In the genomic region with DNA sequence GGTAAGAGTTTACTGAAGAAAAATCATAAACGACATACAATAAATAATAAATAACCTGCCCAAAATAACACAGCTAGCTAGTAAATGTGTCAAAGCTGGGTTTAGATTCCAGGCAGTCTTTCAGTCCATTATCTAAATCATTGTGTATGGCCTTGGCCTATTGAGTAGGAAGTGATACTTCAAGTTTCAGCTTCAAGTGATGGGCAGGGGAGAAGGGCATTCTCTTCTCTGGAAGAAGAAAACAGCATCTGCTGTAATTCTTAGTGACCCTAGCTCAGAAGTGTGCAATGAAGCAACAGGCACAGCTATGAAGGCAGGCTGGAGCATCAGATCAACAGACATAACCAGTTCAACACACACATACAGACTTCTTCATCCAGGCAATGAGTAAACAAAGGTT, we compare ENCODE assay signal across 22 cellular contexts. TPM values are rescaled to one million over a fixed set of nuclear protein-coding genes. Genes with fewer than 3 reads are reported as not detected.
A peak's percentile ranks its signal among the peaks of the same experiment; 100 is the strongest.
DNase-seq lines count a peak whose midpoint lies in the region; ATAC-seq, FAIRE-seq and TF ChIP-seq lines count a peak whose summit lies in the region.
"Had no signal": no experiment of that assay in that cellular context is flagged by ENCODE, and none has a peak within 500 bp of the region (broad histone marks: within the 10 kb centered on the region; RNA-seq: fewer than 3 reads in every experiment).

No MANE protein-coding gene starts in this region.

- H3K27me3 ChIP-seq in AG04450 (ENCODE audit: control insufficient read depth, insufficient read depth, low read length) (no peaks in the 10 kb centered on the region), Panc1 (ENCODE audit: control insufficient read depth, insufficient read depth, low read length) (no peaks in the 10 kb centered on the region)
- H3K27me3 ChIP-seq: BLaER1 treated with 17β-estradiol and CSF1 and Interleukin-3, amounts not matched to agents 10 nM and 100 nM had no signal

- H3K4me1 ChIP-seq in Panc1 (ENCODE audit: control insufficient read depth, insufficient read depth, low read length): no peaks in the 10 kb centered on the region; the same call in 1 of the 2 replicates

- BruUV-seq in Panc1 (replicated peaks; lab: Mats Ljungman, UMichigan): no TSS peak

- H3K9me3 ChIP-seq in AG04450 (ENCODE audit: control insufficient read depth, insufficient read depth, low read length): no peaks in the 10 kb centered on the region
- no peaks in the 10 kb centered on the region for H3K9me3 ChIP-seq in Panc1 (ENCODE audit: control insufficient read depth, insufficient read depth, low read depth, low read length)

- no peak overlapping the region for H3K4me3 ChIP-seq in AG04450 (ENCODE audit: low read depth, low read length)
- no peak overlapping the region for H3K4me3 ChIP-seq in Panc1 (ENCODE audit: low read depth in 2 of 2, low read length in 2 of 2)
- H3K4me3 ChIP-seq in lower leg skin (ENCODE audit: low read depth, poor library complexity, severe bottlenecking): no peak overlapping the region
- H3K4me3 ChIP-seq: BLaER1 treated with 17β-estradiol and CSF1 and Interleukin-3, amounts not matched to agents 10 nM and 100 nM; SK-N-MC had no signal

- H3K27ac Mint-ChIP-seq in naive B cell: peak overlapping the region; percentile 7 to 49 (median 28)

- peaks cover 27 to 44% (median 29%) of the 10 kb centered on the region in 3 donors for H3K4me1 Mint-ChIP-seq in naive B cell

- ATAC-seq in Panc1 (0 out of 2 replicates have a peak, but pooled peaks have one; percentile 12), naive B cell (ENCODE audit: low read depth in 2 of 2) (no peak), HG02938 (IDR thresholded peaks at IDR 0.05; ENCODE audit: unreplicated experiment) (no peak)

- peak; percentile 21 for FAIRE-seq in GM18507 (lab: Jason Lieb, UNC)
- no peak for FAIRE-seq in frontal cortex (lab: Jason Lieb, UNC)
- FAIRE-seq: A204.1, H1 had no signal

- H3K36me3 ChIP-seq in Panc1 (ENCODE audit: control insufficient read depth, insufficient read depth, low read length): no peaks in the 10 kb centered on the region

- peaks cover 0 to 9% of the 10 kb centered on the region in 2 donors for H3K36me3 Mint-ChIP-seq in naive B cell

- H3K9me3 Mint-ChIP-seq in naive B cell: no peaks in the 10 kb centered on the region

- peak overlapping the region; percentile 11 for H3K27ac ChIP-seq in AG04450 (ENCODE audit: low read depth, low read length)
- no peak overlapping the region for H3K27ac ChIP-seq in Panc1 (ENCODE audit: low read length)
- no peak overlapping the region for H3K27ac ChIP-seq in RWPE1
- H3K27ac ChIP-seq: BLaER1 treated with 17β-estradiol and CSF1 and Interleukin-3, amounts not matched to agents 10 nM and 100 nM; HL-60; SK-N-MC had no signal

- WGBS in lower leg skin, 2 donors: 81 to 90% methylated on average over 1 of the region's 1 CpG

- H3K27me3 Mint-ChIP-seq in naive B cell: no peaks in the 10 kb centered on the region
- H3K27me3 Mint-ChIP-seq: CD8-positive, alpha-beta memory T cell had no signal

- POLR2A ChIA-PET in AG04450 (lab: Yijun Ruan, JAX) (interaction anchor here (1.2 kb wide), 1 partner anchor 42 kb away, joined by 5 read pairs; a partner anchor contains a TSS), Panc1 (lab: Charles Lee) (no interaction called here), RWPE1 (lab: Yijun Ruan, JAX; ENCODE audit: low non-redundant PET) (no interaction called here)

- no peak for TF ChIP-seq CTCF in AG04450 (IDR thresholded peaks at IDR 0.05; ENCODE audit: low read depth, low read length)
- no peak for TF ChIP-seq CTCF in Panc1 (IDR thresholded peaks at IDR 0.05)
- no peak for TF ChIP-seq CTCF in RWPE1 (conservative IDR thresholded peaks at IDR 0.05; ENCODE audit: low read depth)
- TF ChIP-seq CTCF in lower leg skin (IDR thresholded peaks at IDR 0.05): no peak

- DNase-seq in AG04450 (ENCODE audit: low read depth, low spot score): no peak
- no peak for DNase-seq in GM18507 (ENCODE audit: extremely low spot score, insufficient read length, low read depth)
- no peak for DNase-seq in Panc1 (ENCODE audit: low read depth, low spot score)
- DNase-seq in naive B cell: no peak
- no peak for DNase-seq in RWPE1 (ENCODE audit: low spot score)
- DNase-seq in lower leg skin (ENCODE audit: low spot score in 2 of 2): no peak
- DNase-seq in frontal cortex (ENCODE audit: low spot score in 2 of 2): no peak
- DNase-seq: CD8-positive, alpha-beta memory T cell; DMS79 treated with DMSO at 0.1 percent for 48 hours; Kasumi-1; MM.1S; NCI-H1105 treated with DMSO at 0.1 percent for 48 hours; NCI-H1694 treated with DMSO at 0.1 percent for 48 hours; NCI-H748 treated with DMSO at 0.1 percent for 48 hours; NK-92 treated with Interleukin-12 subunit alpha and Interleukin-12 subunit beta, amount 100 ng/mL, for 24 hours; SHP77 had no signal

- peak overlapping the region in 1 of 8 donors; percentile 45 for H3K4me3 Mint-ChIP-seq in naive B cell
- H3K4me3 Mint-ChIP-seq: CD8-positive, alpha-beta memory T cell had no signal

- TF ChIP-seq POLR2A in lower leg skin (IDR thresholded peaks at IDR 0.05): no peak

- CTCF ChIA-PET in AG04450 (lab: Charles Lee) (interaction anchor here (1.1 kb wide), 1 partner anchor 165 kb away, joined by 4 read pairs; no protein-coding TSS in a partner anchor), Panc1 (lab: Charles Lee) (no interaction called here), RWPE1 (lab: Yijun Ruan, JAX) (no interaction called here)

- in situ Hi-C loops in Panc1 (cut with HindIII; ENCODE audit: low pct_unique_long_range_greater_than_20kb, low sequenced_read_pairs): no loop called here

- intact Hi-C loops in Panc1 (cut with micrococcal nuclease; ENCODE audit: unreplicated experiment) (no loop called here), lower leg skin (cut with DNase I; ENCODE audit: low total_unique reads) (no loop called here)

RNA-seq across cellular contexts. Expression of a gene that starts 42.5 kb away (rescaled TPM):
- polyA plus RNA-seq in AG04450 (2011; rRNA removed) (13.4 and 15.8 TPM in 2 replicates), naive B cell (ENCODE audit: low read depth in 6 of 6) (10 to 100 TPM; 26.8 to 40.0 (median 32.7) TPM)
- 20.2 and 33.8 TPM in 2 replicates for polyA minus RNA-seq in AG04450 (2011; rRNA and poly(A)+ RNA removed)
- total RNA-seq in Panc1 (2021; ENCODE audit: unreplicated experiment) (48.3 TPM), lower leg skin (10 to 100 TPM; 31.3 to 48.1 (median 36.2) TPM), frontal cortex (54.2 TPM)
- 9.4 TPM for polyA plus RNA-seq in Panc1 (2012; ENCODE audit: insufficient read length)
